In genomic region chr7:12640299-12641096, GRCh38 we compare ENCODE assay signal across 16 cellular contexts. TPM values are rescaled to one million over a fixed set of nuclear protein-coding genes. Genes with fewer than 3 reads are reported as not detected.
DNase-seq lines count a peak whose midpoint lies in the region; ATAC-seq, FAIRE-seq and TF ChIP-seq lines count a peak whose summit lies in the region.
"Had no signal": no experiment of that assay in that cellular context is flagged by ENCODE, and none has a peak within 500 bp of the region (broad histone marks: within the 10 kb centered on the region; RNA-seq: fewer than 3 reads in every experiment).

No MANE protein-coding gene starts in this region.

- FAIRE-seq in HepG2 (lab: Jason Lieb, UNC): peak; percentile 51
- FAIRE-seq: A204.1, D721Med had no signal

- no peaks in the 10 kb centered on the region for H3K36me3 ChIP-seq in HepG2 (replicated peaks in 1 of 2; ENCODE audit: control insufficient read depth in 1 of 2, insufficient read depth in 2 of 2, low read length in 2 of 2)
- no peaks in the 10 kb centered on the region for H3K36me3 ChIP-seq in right lobe of liver

- peak in 1 of 2 experiments; percentile 93; a peak in 2 of 4 replicates for TF ChIP-seq EP300 in HepG2 (IDR thresholded peaks at IDR 0.05; ENCODE audit: low read depth in 2 of 2, low read length in 2 of 2)
- peak; percentile 92; the same call in 1 of the 2 replicates for TF ChIP-seq EP300 in HepG2 (CRISPR knock-in tag; IDR thresholded peaks at IDR 0.05; ENCODE audit: borderline replicate concordance)

- intact Hi-C loops in HepG2 (cut with micrococcal nuclease; ENCODE audit: unreplicated experiment) (loop anchor here (1.0 to 10.0 kb wide), 6 partner anchors 30 to 545 kb away; partner anchors contain the start of gene ARL4A), right lobe of liver (cut with DNase I) (no loop called here)

- H3K79me2 ChIP-seq in HepG2 (ENCODE audit: insufficient read depth, low read length): no peaks in the 10 kb centered on the region

- 9% methylated on average over 7 of the region's 7 CpGs for WGBS in HepG2 (ENCODE audit: low lambda C conversion rate)
- 68% methylated on average over 6 of the region's 7 CpGs for WGBS in right lobe of liver (ENCODE audit: insufficient coverage, low coverage, low lambda C conversion rate, missing lambda C conversion rate)

- H3K9ac ChIP-seq in HepG2 (ENCODE audit: insufficient read depth, low read depth, low read length): peak overlapping the region; percentile 59

- TF ChIP-seq POLR2A in HepG2 (IDR thresholded peaks at IDR 0.05; ENCODE audit: insufficient read depth in 1 of 2, low read depth in 2 of 2, low read length in 2 of 2): no peak
- no peak for TF ChIP-seq POLR2A in right lobe of liver (IDR thresholded peaks at IDR 0.05)

- H3K4me2 ChIP-seq in HepG2 (ENCODE audit: low read depth, low read length): peak overlapping the region; percentile 66
- H3K4me2 ChIP-seq: GM23338 had no signal

- H3K9me3 ChIP-seq in HepG2 (ENCODE audit: low read length) (no peaks in the 10 kb centered on the region), right lobe of liver (no peaks in the 10 kb centered on the region)

- H4K20me1 ChIP-seq in HepG2 (ENCODE audit: insufficient read depth, low read length): no peaks in the 10 kb centered on the region

- peaks cover 22% of the 10 kb centered on the region for H3K4me1 Mint-ChIP-seq in stimulated activated effector memory CD8-positive, alpha-beta T cell treated with anti-CD3 and anti-CD28 coated beads, Interleukin-12 subunit alpha, Interleukin-12 subunit beta, amount 100 ng/mL, for 72 hours

- DNase-seq in HepG2 (ENCODE audit: low spot score): peak; percentile 98
- no peak for DNase-seq in right lobe of liver
- peak; percentile 13 for DNase-seq in NCI-H146 treated with DMSO at 0.1 percent for 48 hours (lab: John Stamatoyannopoulos, UW; ENCODE audit: unreplicated experiment)
- no peak for DNase-seq in stimulated activated effector memory CD8-positive, alpha-beta T cell treated with anti-CD3 and anti-CD28 coated beads, Interleukin-12 subunit alpha, Interleukin-12 subunit beta, amount 100 ng/mL, for 72 hours (ENCODE audit: low spot score in 2 of 2)
- no peak for DNase-seq in HT-29 (ENCODE audit: low spot score)
- DNase-seq in DMS53 treated with DMSO at 0.1 percent for 48 hours (lab: John Stamatoyannopoulos, UW; ENCODE audit: unreplicated experiment): no peak
- DNase-seq: C1 segment of cervical spinal cord; CD4-positive, alpha-beta T cell; H7; KBM-7 had no signal

- no peak for TF ChIP-seq RAD21 in HepG2 (CRISPR knock-in tag; IDR thresholded peaks at IDR 0.05)

- H3K9me3 Mint-ChIP-seq in stimulated activated effector memory CD8-positive, alpha-beta T cell treated with anti-CD3 and anti-CD28 coated beads, Interleukin-12 subunit alpha, Interleukin-12 subunit beta, amount 100 ng/mL, for 72 hours: no peaks in the 10 kb centered on the region
- H3K9me3 Mint-ChIP-seq: CD4-positive, alpha-beta T cell; GM23338 had no signal

- no peaks in the 10 kb centered on the region for H3K36me3 Mint-ChIP-seq in stimulated activated effector memory CD8-positive, alpha-beta T cell treated with anti-CD3 and anti-CD28 coated beads, Interleukin-12 subunit alpha, Interleukin-12 subunit beta, amount 100 ng/mL, for 72 hours

- H3K4me3 ChIP-seq in HepG2 (replicated peaks in 1 of 3; ENCODE audit: insufficient read depth in 1 of 3, low read depth in 2 of 3, low read length in 3 of 3) (peak overlapping the region in 1 of 3 experiments; percentile 32; a peak in 1 of 6 replicates), right lobe of liver (no peak overlapping the region)
- H3K4me3 ChIP-seq: GM23338 had no signal

- CTCF ChIA-PET in HepG2 (lab: Yijun Ruan, JAX; ENCODE audit: low intra/inter-chr PET ratio, low total read pairs): interaction anchor here (2.9 kb wide), 1 partner anchor 622 kb away, joined by 27 read pairs; no protein-coding TSS in a partner anchor

- BruUV-seq in HepG2 (replicated peaks; lab: Mats Ljungman, UMichigan): no TSS peak

- H2AFZ ChIP-seq in HepG2 (ENCODE audit: low read length): no peak overlapping the region
- H2AFZ ChIP-seq: GM23338 had no signal

- TF ChIP-seq CTCF in HepG2 (CRISPR knock-in tag; IDR thresholded peaks at IDR 0.05): no peak
- TF ChIP-seq CTCF in right lobe of liver (IDR thresholded peaks at IDR 0.05): no peak
- no peak for TF ChIP-seq CTCF in VCaP (conservative IDR thresholded peaks at IDR 0.05)

- H3K27ac ChIP-seq in HepG2 (ENCODE audit: extremely low read length, insufficient read depth, low read length) (peak overlapping the region; percentile 70), right lobe of liver (no peak overlapping the region), VCaP (peak overlapping the region; percentile 64)

- H3K27me3 ChIP-seq in HepG2 (ENCODE audit: control insufficient read depth in 1 of 2, insufficient read depth in 2 of 2, low read length in 2 of 2) (no peaks in the 10 kb centered on the region), right lobe of liver (no peaks in the 10 kb centered on the region)

- H3K4me1 ChIP-seq in HepG2 (ENCODE audit: insufficient read depth, low read length) (peaks cover 58% of the 10 kb centered on the region), right lobe of liver (no peaks in the 10 kb centered on the region)

- in situ Hi-C loops in HepG2 (cut with HindIII; ENCODE audit: extremely low pct_ligation_motif_present, low pct_unique_long_range_greater_than_20kb): loop anchor here (5.0 to 10.0 kb wide), 3 partner anchors 42 to 377 kb away; no protein-coding TSS in a partner anchor

- H3K27ac Mint-ChIP-seq in stimulated activated effector memory CD8-positive, alpha-beta T cell treated with anti-CD3 and anti-CD28 coated beads, Interleukin-12 subunit alpha, Interleukin-12 subunit beta, amount 100 ng/mL, for 72 hours: no peak overlapping the region
- H3K27ac Mint-ChIP-seq: B cell; CD4-positive, alpha-beta T cell; GM23338 had no signal

- no peak overlapping the region for H3K4me3 Mint-ChIP-seq in stimulated activated effector memory CD8-positive, alpha-beta T cell treated with anti-CD3 and anti-CD28 coated beads, Interleukin-12 subunit alpha, Interleukin-12 subunit beta, amount 100 ng/mL, for 72 hours
- H3K4me3 Mint-ChIP-seq: B cell; CD4-positive, alpha-beta T cell; GM23338 had no signal

- POLR2A ChIA-PET in HepG2 (lab: Yijun Ruan, JAX): interaction anchor here (1.0 to 1.9 kb wide), 3 partner anchors 34 to 545 kb away, joined by 3 to 14 read pairs (median 3); partner anchors contain the start of gene ARL4A

- ATAC-seq in HepG2: peak; percentile 93
- ATAC-seq in right lobe of liver: no peak
- ATAC-seq in stimulated activated effector memory CD8-positive, alpha-beta T cell treated with anti-CD3 and anti-CD28 coated beads, Interleukin-12 subunit alpha, Interleukin-12 subunit beta, amount 100 ng/mL, for 72 hours: peak; percentile 9
- no peak for ATAC-seq in GM19395 (IDR thresholded peaks at IDR 0.05; ENCODE audit: unreplicated experiment)
- ATAC-seq: GM23338 had no signal

TF ChIP-seq in HepG2, 621 proteins besides CTCF, POLR2A, EP300 and RAD21 (continues in another document):
- TF ChIP-seq RARG (CRISPR knock-in tag; IDR thresholded peaks at IDR 0.05; ENCODE audit: low read depth): no peak
- TF ChIP-seq, protein P1, sequence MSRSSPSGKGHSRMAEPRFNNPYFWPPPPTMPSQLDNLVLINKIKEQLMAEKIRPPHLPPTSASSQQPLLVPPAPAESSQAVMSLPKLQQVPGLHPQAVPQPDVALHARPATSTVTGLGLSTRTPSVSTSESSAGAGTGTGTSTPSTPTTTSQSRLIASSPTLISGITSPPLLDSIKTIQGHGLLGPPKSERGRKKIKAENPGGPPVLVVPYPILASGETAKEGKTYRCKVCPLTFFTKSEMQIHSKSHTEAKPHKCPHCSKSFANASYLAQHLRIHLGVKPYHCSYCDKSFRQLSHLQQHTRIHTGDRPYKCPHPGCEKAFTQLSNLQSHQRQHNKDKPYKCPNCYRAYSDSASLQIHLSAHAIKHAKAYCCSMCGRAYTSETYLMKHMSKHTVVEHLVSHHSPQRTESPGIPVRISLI (CRISPR knock-in tag; IDR thresholded peaks at IDR 0.05; ENCODE audit: borderline replicate concordance): peak; percentile 27; the same call in 1 of the 2 replicates
- TF ChIP-seq BORCS8-MEF2B (CRISPR knock-in tag; IDR thresholded peaks at IDR 0.05): no peak

RNA-seq across cellular contexts. Expression of gene ARL4A, which starts 46.9 kb away (rescaled TPM):
- 25.6 and 29.3 TPM in 2 replicates for total RNA-seq in HepG2 (2016; rRNA removed; fragmentation: Illumina TruSeq; extraction: Trizol)
- total RNA-seq in HepG2 (2016; cell fraction: cytosol; rRNA removed; fragmentation: Illumina TruSeq; extraction: Trizol; ENCODE audit: low read depth): 17.3 and 19.0 TPM in 2 replicates
- total RNA-seq in HepG2 (2016; cell fraction: insoluble cytoplasmic fraction; rRNA removed; fragmentation: Illumina TruSeq; extraction: Trizol): 26.6 and 32.4 TPM in 2 replicates
- total RNA-seq in HepG2 (2016; cell fraction: membrane; rRNA removed; fragmentation: Illumina TruSeq; extraction: Trizol): 26.0 and 30.7 TPM in 2 replicates
- total RNA-seq in HepG2 (2016; cell fraction: nucleus; rRNA removed; fragmentation: Illumina TruSeq; extraction: Trizol): 21.7 and 22.6 TPM in 2 replicates
- polyA plus RNA-seq in HepG2 (2011; rRNA removed): 6.1 and 10.8 TPM in 2 replicates
- 6.0 and 7.0 TPM in 2 replicates for polyA plus RNA-seq in HepG2 (2011; cell fraction: cytosol; rRNA removed)
- polyA plus RNA-seq in HepG2 (2011; cell fraction: nucleus; rRNA removed): 5.0 and 6.5 TPM in 2 replicates
- polyA plus RNA-seq in HepG2 (2012): 12.3 and 18.1 TPM in 2 replicates
- 14.8 and 18.0 TPM in 2 replicates for polyA plus RNA-seq in HepG2 (2016; cell fraction: cytosol; fragmentation: Illumina TruSeq; extraction: Trizol; ENCODE audit: low read depth)
- polyA plus RNA-seq in HepG2 (2016; cell fraction: insoluble cytoplasmic fraction; fragmentation: Illumina TruSeq; extraction: Trizol; ENCODE audit: low read depth): 22.2 and 26.1 TPM in 2 replicates
- 19.9 and 20.0 TPM in 2 replicates for polyA plus RNA-seq in HepG2 (2016; cell fraction: membrane; fragmentation: Illumina TruSeq; extraction: Trizol; ENCODE audit: low read depth)
- polyA plus RNA-seq in HepG2 (2016; cell fraction: nucleus; fragmentation: Illumina TruSeq; extraction: Trizol; ENCODE audit: insufficient read depth, low read depth): 17.8 and 20.7 TPM in 2 replicates
- 6.7 and 12.2 TPM in 2 replicates for polyA minus RNA-seq in HepG2 (2011; rRNA and poly(A)+ RNA removed; ENCODE audit: low replicate concordance)
- 5.7 and 6.4 TPM in 2 replicates for polyA minus RNA-seq in HepG2 (2011; cell fraction: cytosol; rRNA and poly(A)+ RNA removed)
- 30.6 and 38.9 TPM in 2 replicates for polyA minus RNA-seq in HepG2 (2011; cell fraction: nucleus; rRNA and poly(A)+ RNA removed)
- 10 to 100 TPM in 2 of 6 experiments, 1 to 10 TPM in 4; 4.4 to 19.2 (median 8.3) TPM for total RNA-seq in right lobe of liver
- 24.2 and 26.8 TPM in 2 replicates for total RNA-seq in HT-29 (2014; rRNA removed; shearing (Covaris generic))

Comparison
In these comparisons a context has a peak if more than half of its experiments do, and no peak if none do; other contexts are left out.
1. ATAC-seq: peak in HepG2 (single experiment) and stimulated activated effector memory CD8-positive, alpha-beta T cell treated with anti-CD3 and anti-CD28 coated beads, Interleukin-12 subunit alpha, Interleukin-12 subunit beta, amount 100 ng/mL, for 72 hours (single experiment); none in right lobe of liver (0 of 4) and GM19395 (single experiment).
2. DNase-seq: peak in HepG2 (single experiment) and NCI-H146 treated with DMSO at 0.1 percent for 48 hours (single experiment); none in right lobe of liver (0 of 3), stimulated activated effector memory CD8-positive, alpha-beta T cell treated with anti-CD3 and anti-CD28 coated beads, Interleukin-12 subunit alpha, Interleukin-12 subunit beta, amount 100 ng/mL, for 72 hours (0 of 2), HT-29 (single experiment) and DMS53 treated with DMSO at 0.1 percent for 48 hours (single experiment).
3. H3K27ac ChIP-seq: peak in HepG2 (single experiment) and VCaP (single experiment); none in right lobe of liver (0 of 3).